Comparison of ENCODE assay signal across 1 cellular context in the genomic region with DNA sequence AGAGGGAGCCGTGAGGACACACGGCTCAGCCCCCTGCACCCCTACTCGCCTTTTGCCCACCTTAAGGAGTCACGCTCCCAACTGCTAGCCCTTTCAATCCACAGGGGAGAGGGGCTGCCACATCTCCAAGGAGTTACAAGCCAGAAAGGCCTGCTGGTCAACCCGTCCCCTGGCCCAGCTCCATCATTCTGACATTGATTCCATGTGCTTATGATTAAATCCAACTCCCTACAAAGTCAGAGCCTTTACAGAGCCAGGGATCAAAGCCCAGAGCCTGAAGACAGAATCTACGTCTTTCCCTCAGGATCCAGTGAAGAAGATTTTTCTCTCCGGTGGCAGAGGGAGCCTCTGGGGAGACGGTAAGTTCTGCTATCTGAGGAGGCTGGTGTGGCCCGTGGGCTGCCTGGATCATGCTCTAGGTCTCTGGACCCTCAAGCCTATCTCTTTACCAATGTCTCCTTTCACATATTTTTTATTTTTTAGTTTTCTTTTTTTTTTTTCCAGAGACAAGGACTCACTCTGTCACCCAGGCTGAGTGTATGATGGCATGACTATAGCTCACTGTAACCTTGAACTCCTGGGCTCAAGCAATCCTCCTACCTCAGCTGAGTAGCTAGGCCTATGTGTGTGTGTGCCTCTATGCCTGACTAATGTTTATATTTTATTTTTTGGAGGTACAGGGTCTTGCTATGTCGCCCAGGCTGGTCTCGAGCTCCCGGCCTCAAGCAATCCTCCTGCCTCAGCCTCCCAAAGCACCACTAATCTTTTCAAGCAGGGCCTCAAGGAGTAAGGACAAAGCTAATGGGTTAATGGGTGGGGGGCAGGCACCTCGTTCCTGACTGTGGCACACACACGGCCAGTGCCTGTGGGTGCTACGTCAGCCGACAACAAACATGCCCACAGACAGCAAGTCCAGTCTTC.
A peak's percentile ranks its signal among the peaks of the same experiment; 100 is the strongest.
TF ChIP-seq lines count a peak whose summit lies in the region.

No MANE protein-coding gene starts in this region.

TF ChIP-seq in HepG2, 621 proteins besides CTCF, POLR2A, EP300 and RAD21 (continued from another document):
- TF ChIP-seq, protein P1, sequence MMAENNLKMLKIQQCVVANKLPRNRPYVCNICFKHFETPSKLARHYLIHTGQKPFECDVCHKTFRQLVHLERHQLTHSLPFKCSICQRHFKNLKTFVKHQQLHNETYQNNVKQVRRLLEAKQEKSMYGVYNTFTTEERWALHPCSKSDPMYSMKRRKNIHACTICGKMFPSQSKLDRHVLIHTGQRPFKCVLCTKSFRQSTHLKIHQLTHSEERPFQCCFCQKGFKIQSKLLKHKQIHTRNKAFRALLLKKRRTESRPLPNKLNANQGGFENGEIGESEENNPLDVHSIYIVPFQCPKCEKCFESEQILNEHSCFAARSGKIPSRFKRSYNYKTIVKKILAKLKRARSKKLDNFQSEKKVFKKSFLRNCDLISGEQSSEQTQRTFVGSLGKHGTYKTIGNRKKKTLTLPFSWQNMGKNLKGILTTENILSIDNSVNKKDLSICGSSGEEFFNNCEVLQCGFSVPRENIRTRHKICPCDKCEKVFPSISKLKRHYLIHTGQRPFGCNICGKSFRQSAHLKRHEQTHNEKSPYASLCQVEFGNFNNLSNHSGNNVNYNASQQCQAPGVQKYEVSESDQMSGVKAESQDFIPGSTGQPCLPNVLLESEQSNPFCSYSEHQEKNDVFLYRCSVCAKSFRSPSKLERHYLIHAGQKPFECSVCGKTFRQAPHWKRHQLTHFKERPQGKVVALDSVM (CRISPR knock-in tag; IDR thresholded peaks at IDR 0.05): peak; percentile 72
- peak; percentile 81 for TF ChIP-seq ZNF121 (CRISPR knock-in tag; IDR thresholded peaks at IDR 0.05)
- TF ChIP-seq, protein P2, sequence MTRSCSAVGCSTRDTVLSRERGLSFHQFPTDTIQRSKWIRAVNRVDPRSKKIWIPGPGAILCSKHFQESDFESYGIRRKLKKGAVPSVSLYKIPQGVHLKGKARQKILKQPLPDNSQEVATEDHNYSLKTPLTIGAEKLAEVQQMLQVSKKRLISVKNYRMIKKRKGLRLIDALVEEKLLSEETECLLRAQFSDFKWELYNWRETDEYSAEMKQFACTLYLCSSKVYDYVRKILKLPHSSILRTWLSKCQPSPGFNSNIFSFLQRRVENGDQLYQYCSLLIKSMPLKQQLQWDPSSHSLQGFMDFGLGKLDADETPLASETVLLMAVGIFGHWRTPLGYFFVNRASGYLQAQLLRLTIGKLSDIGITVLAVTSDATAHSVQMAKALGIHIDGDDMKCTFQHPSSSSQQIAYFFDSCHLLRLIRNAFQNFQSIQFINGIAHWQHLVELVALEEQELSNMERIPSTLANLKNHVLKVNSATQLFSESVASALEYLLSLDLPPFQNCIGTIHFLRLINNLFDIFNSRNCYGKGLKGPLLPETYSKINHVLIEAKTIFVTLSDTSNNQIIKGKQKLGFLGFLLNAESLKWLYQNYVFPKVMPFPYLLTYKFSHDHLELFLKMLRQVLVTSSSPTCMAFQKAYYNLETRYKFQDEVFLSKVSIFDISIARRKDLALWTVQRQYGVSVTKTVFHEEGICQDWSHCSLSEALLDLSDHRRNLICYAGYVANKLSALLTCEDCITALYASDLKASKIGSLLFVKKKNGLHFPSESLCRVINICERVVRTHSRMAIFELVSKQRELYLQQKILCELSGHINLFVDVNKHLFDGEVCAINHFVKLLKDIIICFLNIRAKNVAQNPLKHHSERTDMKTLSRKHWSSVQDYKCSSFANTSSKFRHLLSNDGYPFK (CRISPR knock-in tag; IDR thresholded peaks at IDR 0.05; ENCODE audit: borderline replicate concordance): no peak
